ENCODE assay signal across 11 cellular contexts in the genomic region with DNA sequence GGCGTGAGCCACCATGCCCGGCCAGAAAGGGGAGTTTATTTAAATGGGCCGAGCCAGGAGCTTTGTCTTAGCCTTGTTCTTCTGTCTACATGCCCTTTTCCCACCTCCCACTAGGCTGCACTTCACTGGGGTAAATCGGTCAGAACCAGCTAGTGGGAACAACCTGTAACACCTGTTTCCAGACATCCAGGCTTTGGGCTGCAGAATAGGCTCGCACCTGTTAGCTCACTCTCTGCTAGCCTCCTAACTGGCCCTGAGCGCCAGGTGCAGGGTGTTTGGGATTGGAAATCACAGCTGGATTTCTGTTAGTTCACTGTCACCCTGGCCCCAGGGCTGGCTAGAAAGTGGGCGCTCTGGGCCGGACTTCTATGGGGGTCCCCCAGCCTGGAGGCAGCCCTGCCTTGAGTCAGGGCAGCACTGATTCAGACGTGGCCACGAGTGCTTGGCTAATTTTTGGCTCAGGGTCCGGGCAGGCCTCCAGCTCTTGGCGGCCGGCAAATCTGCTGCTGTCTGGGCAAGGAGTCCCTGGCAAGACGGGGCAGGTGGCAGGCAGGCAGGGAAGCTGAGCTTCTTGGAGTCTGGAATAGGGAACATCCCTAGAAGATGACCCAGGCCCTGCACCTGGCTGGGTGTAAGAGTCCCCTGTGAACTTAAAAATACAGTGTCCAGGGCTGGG. TPM values are rescaled to one million over a fixed set of nuclear protein-coding genes. Genes with fewer than 3 reads are reported as not detected.
A peak's percentile ranks its signal among the peaks of the same experiment; 100 is the strongest.
DNase-seq lines count a peak whose midpoint lies in the region; ATAC-seq and TF ChIP-seq lines count a peak whose summit lies in the region.
"Had no signal": no experiment of that assay in that cellular context is flagged by ENCODE, and none has a peak within 500 bp of the region (broad histone marks: within the 10 kb centered on the region; RNA-seq: fewer than 3 reads in every experiment).

No MANE protein-coding gene starts in this region.

- WGBS in esophagus muscularis mucosa = 73% methylated on average over 5 of the region's 14 CpGs

- no peak for TF ChIP-seq EP300 in esophagus muscularis mucosa (IDR thresholded peaks at IDR 0.05)

- no peaks in the 10 kb centered on the region for H3K9me3 ChIP-seq in esophagus muscularis mucosa

- CTCF ChIA-PET in HEK293T (lab: Yijun Ruan, JAX) = no interaction called here

- peaks cover 9 to 47% (median 36%) of the 10 kb centered on the region in 4 donors for H3K4me1 ChIP-seq in esophagus muscularis mucosa

- H3K36me3 ChIP-seq in esophagus muscularis mucosa = no peaks in the 10 kb centered on the region

- intact Hi-C loops in esophagus muscularis mucosa (cut with DNase I) = no loop called here

- ATAC-seq in GM19023 (IDR thresholded peaks at IDR 0.05; ENCODE audit: unreplicated experiment) = no peak
- ATAC-seq in HG03378 (IDR thresholded peaks at IDR 0.05; ENCODE audit: unreplicated experiment) = no peak
- ATAC-seq: activated CD8-positive, alpha-beta T cell treated with anti-CD3 and anti-CD28 coated beads, Interleukin-2, amount 10 ng/mL, durations not matched to agents 7 days and 5 days; T-helper 17 cell had no signal

- no peaks in the 10 kb centered on the region for H3K27me3 ChIP-seq in esophagus muscularis mucosa

- H3K4me3 ChIP-seq in esophagus muscularis mucosa = no peak overlapping the region

- peak overlapping the region in 3 of 4 donors; percentile 52 to 68 (median 58) for H3K27ac ChIP-seq in esophagus muscularis mucosa (replicated peaks in 1 of 4)

- no peak for TF ChIP-seq POLR2A in esophagus muscularis mucosa (IDR thresholded peaks at IDR 0.05; ENCODE audit: low read depth)

- peak; percentile 43 for DNase-seq in GM03348 (ENCODE audit: low spot score)
- DNase-seq in NCI-H345 treated with DMSO at 0.1 percent for 48 hours (lab: John Stamatoyannopoulos, UW; ENCODE audit: unreplicated experiment) = peak; percentile 74
- DNase-seq in esophagus muscularis mucosa (ENCODE audit: extremely low spot score) = no peak
- peak; percentile 22 for DNase-seq in pons (ENCODE audit: low spot score)
- DNase-seq in HEK293T (ENCODE audit: extremely low spot score) = no peak
- DNase-seq in NCI-H526 treated with DMSO at 0.1 percent for 48 hours (lab: John Stamatoyannopoulos, UW) = no peak
- DNase-seq: activated CD8-positive, alpha-beta T cell treated with anti-CD3 and anti-CD28 coated beads, Interleukin-2, amount 10 ng/mL, durations not matched to agents 7 days and 5 days; stimulated activated CD4-positive, alpha-beta T cell treated with anti-CD3 and anti-CD28 coated beads, Interleukin-2, amount 100 ng/mL, for 24 hours; T-helper 17 cell had no signal

- TF ChIP-seq CTCF in esophagus muscularis mucosa (IDR thresholded peaks at IDR 0.05) = no peak

- POLR2A ChIA-PET in HEK293T (lab: Yijun Ruan, JAX) = interaction anchor here (1.1 kb wide), 1 partner anchor 13 kb away, joined by 3 read pairs; no protein-coding TSS in a partner anchor

TF ChIP-seq in HEK293T, 16 proteins besides CTCF, POLR2A, EP300 and RAD21:
- TF ChIP-seq FOXA1 (IDR thresholded peaks at IDR 0.05) = no peak
- TF ChIP-seq FOXM1 (IDR thresholded peaks at IDR 0.05; ENCODE audit: borderline replicate concordance) = no peak
- no peak for TF ChIP-seq SP1 (IDR thresholded peaks at IDR 0.05)
- no peak for TF ChIP-seq ELF4 (IDR thresholded peaks at IDR 0.05)
- no peak for TF ChIP-seq CTBP1 (IDR thresholded peaks at IDR 0.05; ENCODE audit: borderline replicate concordance)
- TF ChIP-seq ARNT (IDR thresholded peaks at IDR 0.05) = no peak
- no peak for TF ChIP-seq HDGF (IDR thresholded peaks at IDR 0.05; ENCODE audit: borderline replicate concordance)
- TF ChIP-seq L3MBTL2 (conservative IDR thresholded peaks at IDR 0.05) = no peak
- TF ChIP-seq FOXK2 (IDR thresholded peaks at IDR 0.05) = no peak
- TF ChIP-seq TARDBP (IDR thresholded peaks at IDR 0.05) = no peak
- TF ChIP-seq SUZ12 (IDR thresholded peaks at IDR 0.05) = no peak
- TF ChIP-seq, protein P1, sequence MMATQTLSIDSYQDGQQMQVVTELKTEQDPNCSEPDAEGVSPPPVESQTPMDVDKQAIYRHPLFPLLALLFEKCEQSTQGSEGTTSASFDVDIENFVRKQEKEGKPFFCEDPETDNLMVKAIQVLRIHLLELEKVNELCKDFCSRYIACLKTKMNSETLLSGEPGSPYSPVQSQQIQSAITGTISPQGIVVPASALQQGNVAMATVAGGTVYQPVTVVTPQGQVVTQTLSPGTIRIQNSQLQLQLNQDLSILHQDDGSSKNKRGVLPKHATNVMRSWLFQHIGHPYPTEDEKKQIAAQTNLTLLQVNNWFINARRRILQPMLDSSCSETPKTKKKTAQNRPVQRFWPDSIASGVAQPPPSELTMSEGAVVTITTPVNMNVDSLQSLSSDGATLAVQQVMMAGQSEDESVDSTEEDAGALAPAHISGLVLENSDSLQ (IDR thresholded peaks at IDR 0.05) = no peak
- TF ChIP-seq NFRKB (IDR thresholded peaks at IDR 0.05) = no peak
- no peak for TF ChIP-seq BHLHE40 (IDR thresholded peaks at IDR 0.05; ENCODE audit: borderline replicate concordance)
- TF ChIP-seq ZNF384 (IDR thresholded peaks at IDR 0.05) = no peak
- no peak for TF ChIP-seq LEF1 (IDR thresholded peaks at IDR 0.05; ENCODE audit: borderline replicate concordance)

RNA-seq across cellular contexts. Expression of a gene that starts 48.6 kb away (rescaled TPM):
- 10 to 100 TPM; 20.8 to 24.0 (median 22.0) TPM for total RNA-seq in esophagus muscularis mucosa
- total RNA-seq: activated CD8-positive, alpha-beta T cell treated with anti-CD3 and anti-CD28 coated beads, Interleukin-2, amount 10 ng/mL, durations not matched to agents 7 days and 5 days had no signal

Comparison
In these comparisons a context has a peak if more than half of its experiments do, and no peak if none do; other contexts are left out.
1. DNase-seq: peak in GM03348 (single experiment), NCI-H345 treated with DMSO at 0.1 percent for 48 hours (single experiment) and pons (single experiment); none in esophagus muscularis mucosa (single experiment), HEK293T (single experiment) and NCI-H526 treated with DMSO at 0.1 percent for 48 hours (single experiment).